ENCODE assay signal across 10 cellular contexts in genomic region chr1:40892354-40892753, GRCh38. TPM values are rescaled to one million over a fixed set of nuclear protein-coding genes. Genes with fewer than 3 reads are reported as not detected.
"Had no signal": no experiment of that assay in that cellular context is flagged by ENCODE, and none has a peak within 500 bp of the region (broad histone marks: within the 10 kb centered on the region; RNA-seq: fewer than 3 reads in every experiment).

No MANE protein-coding gene starts in this region.

- H3K36me3 ChIP-seq: HAP-1 had no signal

- FAIRE-seq: K562 had no signal

- ATAC-seq: HCT116, K562 had no signal

- H3K27ac ChIP-seq: GM23248, HL-60 had no signal

- H3K4me1 ChIP-seq: HAP-1 had no signal

- H3K9ac ChIP-seq: GM23248 had no signal

- H2AFZ ChIP-seq: GM23248 had no signal

- DNase-seq: GM23248, GOT3, H7, HFFc6, IMR-90 had no signal

- H3K4me3 ChIP-seq: GM23248, HAP-1, K562 had no signal

RNA-seq across cellular contexts. Expression of gene CITED4, which starts 30.2 kb away (rescaled TPM):
- total RNA-seq: GM23248, HT1080 had no signal
- polyA plus RNA-seq: GM23248 had no signal
